ENCODE assay signal across 9 cellular contexts in the genomic region with DNA sequence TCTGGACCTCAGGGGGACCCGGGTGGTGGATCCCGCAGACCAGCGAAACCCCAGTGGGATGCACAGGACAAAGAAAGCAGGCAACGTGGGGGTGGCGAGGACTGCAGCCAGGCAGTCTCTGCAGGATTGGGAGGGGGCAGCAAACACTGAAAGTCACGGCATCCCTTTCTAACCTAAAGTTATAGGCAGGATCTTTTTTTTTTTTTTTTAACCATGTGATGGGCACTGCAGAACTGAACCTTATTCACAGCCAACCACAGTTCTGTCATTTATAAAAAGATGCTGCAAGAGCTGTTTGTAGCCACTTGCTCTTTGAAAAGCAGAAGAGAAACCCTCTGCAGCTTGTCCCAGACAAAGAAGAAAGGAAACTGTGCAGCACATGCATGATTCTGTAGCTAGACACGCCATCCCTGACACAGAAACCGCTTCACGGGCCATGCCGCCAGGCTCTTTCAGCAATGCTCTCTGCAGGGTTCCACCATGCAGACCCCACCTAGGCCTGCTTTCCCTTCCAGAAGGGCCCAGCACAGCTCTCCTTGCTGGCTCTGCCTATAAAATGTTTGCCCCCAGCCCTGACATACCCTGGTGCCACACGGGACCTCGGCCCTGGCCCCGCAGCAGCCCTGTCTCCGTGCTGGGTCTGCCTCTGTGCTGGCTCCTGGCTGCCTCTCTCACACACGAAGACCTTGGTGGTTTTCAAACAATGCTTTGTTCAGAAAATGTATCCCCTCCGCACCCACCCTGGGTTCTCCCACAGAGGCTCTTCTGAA.
A peak's percentile ranks its signal among the peaks of the same experiment; 100 is the strongest.
DNase-seq lines count a peak whose midpoint lies in the region; ATAC-seq and TF ChIP-seq lines count a peak whose summit lies in the region.
"Had no signal": no experiment of that assay in that cellular context is flagged by ENCODE, and none has a peak within 500 bp of the region (broad histone marks: within the 10 kb centered on the region; RNA-seq: fewer than 3 reads in every experiment).

No MANE protein-coding gene starts in this region.

- H3K27me3 Mint-ChIP-seq in activated CD8-positive, alpha-beta memory T cell treated with anti-CD3 and anti-CD28 coated beads, Interleukin-2, amount 10 ng/mL, durations not matched to agents 7 days and 5 days, result no peaks in the 10 kb centered on the region
- H3K27me3 Mint-ChIP-seq in activated B cell treated with CpG ODN at 0.5 μM for 24 hours, result no peaks in the 10 kb centered on the region

- no peak overlapping the region for H3K4me3 ChIP-seq in suprapubic skin
- H3K4me3 ChIP-seq in foreskin fibroblast (ENCODE audit: low read depth in 1 of 2, low read length in 2 of 2), result no peak overlapping the region

- peak overlapping the region; percentile 36 for H3K27ac Mint-ChIP-seq in activated CD8-positive, alpha-beta memory T cell treated with anti-CD3 and anti-CD28 coated beads, Interleukin-2, amount 10 ng/mL, durations not matched to agents 7 days and 5 days
- peak overlapping the region; percentile 87 for H3K27ac Mint-ChIP-seq in activated B cell treated with CpG ODN at 0.5 μM for 24 hours

- H3K36me3 Mint-ChIP-seq in activated CD8-positive, alpha-beta memory T cell treated with anti-CD3 and anti-CD28 coated beads, Interleukin-2, amount 10 ng/mL, durations not matched to agents 7 days and 5 days, result peaks cover 2% of the 10 kb centered on the region
- peaks cover 13% of the 10 kb centered on the region for H3K36me3 Mint-ChIP-seq in activated B cell treated with CpG ODN at 0.5 μM for 24 hours (ENCODE audit: low read depth)

- CTCF ChIA-PET in activated CD8-positive, alpha-beta memory T cell treated with anti-CD3 and anti-CD28 coated beads, Interleukin-2, amount 10 ng/mL, durations not matched to agents 7 days and 5 days (lab: Charles Lee), result interaction anchor here (1.2 kb wide), 1 partner anchor 10 kb away, joined by 3 read pairs; no protein-coding TSS in a partner anchor
- CTCF ChIA-PET in activated B cell treated with CpG ODN at 0.5 μM for 24 hours (lab: Charles Lee), result interaction anchor here (1.1 kb wide), 1 partner anchor 80 kb away, joined by 12 read pairs; no protein-coding TSS in a partner anchor

- TF ChIP-seq CTCF in activated B cell treated with CpG ODN at 0.5 μM for 24 hours (IDR thresholded peaks at IDR 0.05) (no peak), suprapubic skin (IDR thresholded peaks at IDR 0.05) (no peak), foreskin fibroblast (IDR thresholded peaks at IDR 0.05; ENCODE audit: low read depth, low read length) (no peak)

- ATAC-seq in activated CD8-positive, alpha-beta memory T cell treated with anti-CD3 and anti-CD28 coated beads, Interleukin-2, amount 10 ng/mL, durations not matched to agents 7 days and 5 days, result no peak
- ATAC-seq in HG03060 (IDR thresholded peaks at IDR 0.05; ENCODE audit: low read depth, unreplicated experiment) (peak; percentile 88), activated B cell treated with CpG ODN at 0.5 μM for 24 hours (ENCODE audit: low read depth) (peak; percentile 93)

- no peaks in the 10 kb centered on the region for H3K9me3 Mint-ChIP-seq in activated CD8-positive, alpha-beta memory T cell treated with anti-CD3 and anti-CD28 coated beads, Interleukin-2, amount 10 ng/mL, durations not matched to agents 7 days and 5 days (ENCODE audit: low read depth)
- no peaks in the 10 kb centered on the region for H3K9me3 Mint-ChIP-seq in activated B cell treated with CpG ODN at 0.5 μM for 24 hours

- H3K27ac ChIP-seq in suprapubic skin, result peak overlapping the region; percentile 14
- H3K27ac ChIP-seq: epithelial cell of prostate had no signal

- peaks cover 44% of the 10 kb centered on the region for H3K36me3 ChIP-seq in suprapubic skin

- peaks cover 8% of the 10 kb centered on the region for H3K4me1 ChIP-seq in suprapubic skin

- H3K4me1 Mint-ChIP-seq in activated CD8-positive, alpha-beta memory T cell treated with anti-CD3 and anti-CD28 coated beads, Interleukin-2, amount 10 ng/mL, durations not matched to agents 7 days and 5 days, result peaks cover 23% of the 10 kb centered on the region
- peaks cover 39% of the 10 kb centered on the region for H3K4me1 Mint-ChIP-seq in activated B cell treated with CpG ODN at 0.5 μM for 24 hours

- WGBS in suprapubic skin, result 79% methylated on average over 12 of the region's 16 CpGs

- no peak for TF ChIP-seq POLR2A in suprapubic skin (IDR thresholded peaks at IDR 0.05)

- POLR2A ChIA-PET in activated B cell treated with CpG ODN at 0.5 μM for 24 hours (lab: Charles Lee), result interaction anchor here (0.6 to 1.6 kb wide), 9 partner anchors 9 to 407 kb away, joined by 3 to 7 read pairs (median 5); partner anchors contain the start of genes ABHD12, GINS1 and PYGB

- H3K9me3 ChIP-seq in suprapubic skin, result no peaks in the 10 kb centered on the region

- intact Hi-C loops in activated B cell treated with CpG ODN at 0.5 μM for 24 hours (cut with micrococcal nuclease), result loop anchor here (1.0 to 5.0 kb wide), 6 partner anchors 72 to 326 kb away; partner anchors contain the start of genes ABHD12, ACSS1, APMAP and ENTPD6

- no peak overlapping the region for H3K4me3 Mint-ChIP-seq in activated CD8-positive, alpha-beta memory T cell treated with anti-CD3 and anti-CD28 coated beads, Interleukin-2, amount 10 ng/mL, durations not matched to agents 7 days and 5 days
- H3K4me3 Mint-ChIP-seq in activated B cell treated with CpG ODN at 0.5 μM for 24 hours, result peak overlapping the region; percentile 52

- H3K27me3 ChIP-seq in suprapubic skin, result no peaks in the 10 kb centered on the region

- peak; percentile 31 for DNase-seq in activated CD8-positive, alpha-beta memory T cell treated with anti-CD3 and anti-CD28 coated beads, Interleukin-2, amount 10 ng/mL, durations not matched to agents 7 days and 5 days
- no peak for DNase-seq in activated CD8-positive, alpha-beta memory T cell treated with anti-CD3 and anti-CD28 coated beads for 24 hours
- DNase-seq in activated B cell treated with CpG ODN at 0.5 μM for 24 hours (peak; percentile 24), suprapubic skin (ENCODE audit: low spot score in 2 of 2) (no peak), foreskin fibroblast (no peak), NCI-H2081 (lab: John Stamatoyannopoulos, UW) (no peak), GDM1 (lab: John Stamatoyannopoulos, UW) (no peak)

- TF ChIP-seq EP300 in suprapubic skin (IDR thresholded peaks at IDR 0.05), result no peak

Comparison
In these comparisons a context has a peak if more than half of its experiments do, and no peak if none do; other contexts are left out.
1. DNase-seq: peak in activated CD8-positive, alpha-beta memory T cell treated with anti-CD3 and anti-CD28 coated beads, Interleukin-2, amount 10 ng/mL, durations not matched to agents 7 days and 5 days (single experiment) and activated B cell treated with CpG ODN at 0.5 μM for 24 hours (single experiment); none in activated CD8-positive, alpha-beta memory T cell treated with anti-CD3 and anti-CD28 coated beads for 24 hours (single experiment), suprapubic skin (0 of 2), foreskin fibroblast (0 of 2), NCI-H2081 (0 of 2) and GDM1 (single experiment).